In the genomic region with DNA sequence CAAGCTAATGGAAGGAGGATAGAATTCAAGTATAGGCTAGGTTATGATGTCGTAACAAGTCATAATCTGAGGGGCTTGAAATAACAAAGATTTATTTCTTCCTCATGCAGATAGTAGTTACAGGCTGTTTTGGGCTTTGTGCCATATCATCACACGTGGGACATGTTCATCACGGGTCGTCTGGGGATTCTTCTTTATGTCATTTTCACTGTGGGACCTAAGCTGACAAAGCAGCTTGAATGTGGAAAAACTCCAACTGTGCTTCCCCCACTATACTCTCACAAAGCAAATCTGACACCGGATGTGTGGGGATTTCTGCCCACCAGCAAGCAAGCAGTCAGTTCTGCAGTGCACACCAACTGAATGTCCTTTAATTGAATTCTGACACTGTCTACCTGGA, we compare ENCODE assay signal across 14 cellular contexts.
DNase-seq lines count a peak whose midpoint lies in the region; ATAC-seq and TF ChIP-seq lines count a peak whose summit lies in the region.
"Had no signal": no experiment of that assay in that cellular context is flagged by ENCODE, and none has a peak within 500 bp of the region (broad histone marks: within the 10 kb centered on the region; RNA-seq: fewer than 3 reads in every experiment).

No MANE protein-coding gene starts in this region.

- no peaks in the 10 kb centered on the region for H4K20me1 ChIP-seq in HCT116 (ENCODE audit: insufficient read depth)
- H4K20me1 ChIP-seq in PC-3 (ENCODE audit: low read length), result no peaks in the 10 kb centered on the region
- H4K20me1 ChIP-seq: BLaER1 treated with 17β-estradiol and CSF1 and Interleukin-3, amounts not matched to agents 10 nM and 100 nM had no signal

- no peak for TF ChIP-seq RAD21 in HCT116 (IDR thresholded peaks at IDR 0.05; ENCODE audit: low read depth)

- H3K4me3 ChIP-seq in HCT116 (replicated peaks in 1 of 2; ENCODE audit: low read depth in 1 of 2, low read length in 2 of 2) (no peak overlapping the region), PC-3 (ENCODE audit: low read length) (no peak overlapping the region), tibial artery (no peak overlapping the region)
- H3K4me3 ChIP-seq: BLaER1 treated with 17β-estradiol and CSF1 and Interleukin-3, amounts not matched to agents 10 nM and 100 nM; SJSA1 had no signal

- TF ChIP-seq CTCF in HCT116 (IDR thresholded peaks at IDR 0.05 in 2 of 3, conservative IDR thresholded peaks at IDR 0.05 in 1 of 3; ENCODE audit: borderline replicate concordance in 1 of 3, insufficient read depth in 1 of 3, low read depth in 2 of 3, low read length in 2 of 3) (no peak), PC-3 (conservative IDR thresholded peaks at IDR 0.05; ENCODE audit: low read depth, low read length) (no peak), tibial artery (IDR thresholded peaks at IDR 0.05) (no peak)

- H3K27me3 ChIP-seq in HCT116 (ENCODE audit: insufficient read depth, low read length) (no peaks in the 10 kb centered on the region), PC-3 (ENCODE audit: low read length) (no peaks in the 10 kb centered on the region), tibial artery (no peaks in the 10 kb centered on the region)
- H3K27me3 ChIP-seq: BLaER1 treated with 17β-estradiol and CSF1 and Interleukin-3, amounts not matched to agents 10 nM and 100 nM; SJSA1 had no signal

- H3K9me2 ChIP-seq in HCT116 (ENCODE audit: insufficient read depth) (no peaks in the 10 kb centered on the region), PC-3 (replicated peaks; ENCODE audit: low read length) (no peaks in the 10 kb centered on the region)

- H3K4me1 ChIP-seq in HCT116 (ENCODE audit: control insufficient read depth in 1 of 2, insufficient read depth in 2 of 2, low read length in 2 of 2) (peaks cover 14 to 49% of the 10 kb centered on the region in 2 experiments), PC-3 (ENCODE audit: insufficient read depth, low read length) (peaks cover 62% of the 10 kb centered on the region), tibial artery (peaks cover 0 to 88% (median 34%) of the 10 kb centered on the region in 4 donors)
- H3K4me1 ChIP-seq: BLaER1 treated with 17β-estradiol and CSF1 and Interleukin-3, amounts not matched to agents 10 nM and 100 nM had no signal

- ATAC-seq in HCT116, result no peak
- no peak for ATAC-seq in PC-3
- no peak for ATAC-seq in GM18867 (IDR thresholded peaks at IDR 0.05; ENCODE audit: unreplicated experiment)

- intact Hi-C loops in HCT116 (cut with micrococcal nuclease) (no loop called here), PC-3 (cut with micrococcal nuclease) (loop anchor here (2.0 to 5.0 kb wide), 2 partner anchors 33 to 81 kb away; no protein-coding TSS in a partner anchor), tibial artery (cut with DNase I; ENCODE audit: low total_unique reads) (loop anchor here (10.0 kb wide), 1 partner anchor 143 kb away; no protein-coding TSS in a partner anchor)

- CTCF ChIA-PET in HCT116 (lab: Charles Lee) (no interaction called here), PC-3 (lab: Charles Lee) (no interaction called here)

- H3K4me2 ChIP-seq in HCT116 (ENCODE audit: low read length) (0 out of 2 replicates have a peak overlapping the region, but pooled peaks have one; percentile 58), PC-3 (ENCODE audit: low read length) (0 out of 2 replicates have a peak overlapping the region, but pooled peaks have one; percentile 66)
- H3K4me2 ChIP-seq: BLaER1 treated with 17β-estradiol and CSF1 and Interleukin-3, amounts not matched to agents 10 nM and 100 nM had no signal

- no peak for DNase-seq in HCT116 (ENCODE audit: low read depth, low spot score)
- DNase-seq in PC-3, result no peak
- DNase-seq in dermis microvascular lymphatic vessel endothelial cell (ENCODE audit: low read depth in 2 of 2), result peak; percentile 52 to 68
- no peak for DNase-seq in tibial artery
- no peak for DNase-seq in NCI-H446 (lab: John Stamatoyannopoulos, UW)
- DNase-seq in NK-92 (lab: John Stamatoyannopoulos, UW; ENCODE audit: unreplicated experiment), result no peak
- DNase-seq: HCEC 1CT, NCI-H146, NCI-H2081 treated with DMSO at 0.1 percent for 48 hours, NCI-H226, NCI-H526 treated with DMSO at 0.1 percent for 48 hours had no signal

- H3K27ac ChIP-seq in HCT116 (ENCODE audit: low read depth, low read length) (no peak overlapping the region), PC-3 (ENCODE audit: low read length) (peak overlapping the region; percentile 98), tibial artery (peak overlapping the region; percentile 74 to 77)
- H3K27ac ChIP-seq: BLaER1 treated with 17β-estradiol and CSF1 and Interleukin-3, amounts not matched to agents 10 nM and 100 nM; SJSA1 had no signal

- POLR2A ChIA-PET in HCT116 (lab: Charles Lee) (no interaction called here), PC-3 (lab: Charles Lee; ENCODE audit: unreplicated experiment) (no interaction called here)

- H2AFZ ChIP-seq in HCT116 (ENCODE audit: low read depth, low read length, poor library complexity, severe bottlenecking) (no peak overlapping the region), PC-3 (ENCODE audit: low read length) (no peak overlapping the region)

- RAD21 ChIA-PET in HCT116 (lab: Charles Lee; ENCODE audit: low non-redundant PET in 1 of 2, low total read pairs in 2 of 2, uncharacterized antibody in 2 of 2, unreplicated experiment in 2 of 2), result no interaction called here

- H3K79me2 ChIP-seq in HCT116 (ENCODE audit: insufficient read depth, low read length) (no peaks in the 10 kb centered on the region), PC-3 (ENCODE audit: low read length) (no peaks in the 10 kb centered on the region)

- BruUV-seq in HCT116 (replicated peaks; lab: Mats Ljungman, UMichigan), result no TSS peak
- BruUV-seq in PC-3 (replicated peaks; lab: Mats Ljungman, UMichigan), result no TSS peak

- H3F3A ChIP-seq in PC-3 (ENCODE audit: low read length, unreplicated experiment), result peaks cover 8% of the 10 kb centered on the region

- no peak overlapping the region for H3K9ac ChIP-seq in HCT116 (ENCODE audit: low read length)
- H3K9ac ChIP-seq in PC-3 (ENCODE audit: low read length), result peak overlapping the region; percentile 77; the same call in 1 of the 2 replicates
- H3K9ac ChIP-seq: BLaER1 treated with 17β-estradiol and CSF1 and Interleukin-3, amounts not matched to agents 10 nM and 100 nM had no signal

- H3K36me3 ChIP-seq in HCT116 (ENCODE audit: control insufficient read depth in 1 of 2, insufficient read depth in 2 of 2, low read length in 2 of 2) (no peaks in the 10 kb centered on the region), PC-3 (ENCODE audit: low read depth, low read length) (no peaks in the 10 kb centered on the region), tibial artery (no peaks in the 10 kb centered on the region)
- H3K36me3 ChIP-seq: BLaER1 treated with 17β-estradiol and CSF1 and Interleukin-3, amounts not matched to agents 10 nM and 100 nM; SJSA1 had no signal

- no peak for TF ChIP-seq POLR2A in HCT116 (IDR thresholded peaks at IDR 0.05; ENCODE audit: borderline replicate concordance, extremely low read depth, insufficient read depth, insufficient read length)

- no peaks in the 10 kb centered on the region for H3K9me3 ChIP-seq in HCT116 (ENCODE audit: control insufficient read depth in 1 of 2, insufficient read depth in 1 of 2, low read depth in 1 of 2, low read length in 2 of 2)
- no peaks in the 10 kb centered on the region for H3K9me3 ChIP-seq in PC-3 (ENCODE audit: low read length)
- H3K9me3 ChIP-seq in tibial artery, result no peaks in the 10 kb centered on the region
- H3K9me3 ChIP-seq: BLaER1 treated with 17β-estradiol and CSF1 and Interleukin-3, amounts not matched to agents 10 nM and 100 nM; SJSA1 had no signal

TF ChIP-seq in HCT116, 20 proteins besides CTCF, POLR2A, EP300 and RAD21 (continues in another document):
- TF ChIP-seq TCF7L2 (IDR thresholded peaks at IDR 0.05; ENCODE audit: borderline replicate concordance, extremely low read depth, insufficient read depth, insufficient read length) (no peak), EZH2phosphoT487 (IDR thresholded peaks at IDR 0.05; ENCODE audit: borderline replicate concordance) (no peak), EGR1 (IDR thresholded peaks at IDR 0.05; ENCODE audit: low read depth) (no peak), FOSL1 (IDR thresholded peaks at IDR 0.05; ENCODE audit: low read depth) (no peak), YY1 (IDR thresholded peaks at IDR 0.05; ENCODE audit: extremely low read depth, insufficient replicate concordance, low read depth, low read length) (no peak)
- TF ChIP-seq, protein P1, sequence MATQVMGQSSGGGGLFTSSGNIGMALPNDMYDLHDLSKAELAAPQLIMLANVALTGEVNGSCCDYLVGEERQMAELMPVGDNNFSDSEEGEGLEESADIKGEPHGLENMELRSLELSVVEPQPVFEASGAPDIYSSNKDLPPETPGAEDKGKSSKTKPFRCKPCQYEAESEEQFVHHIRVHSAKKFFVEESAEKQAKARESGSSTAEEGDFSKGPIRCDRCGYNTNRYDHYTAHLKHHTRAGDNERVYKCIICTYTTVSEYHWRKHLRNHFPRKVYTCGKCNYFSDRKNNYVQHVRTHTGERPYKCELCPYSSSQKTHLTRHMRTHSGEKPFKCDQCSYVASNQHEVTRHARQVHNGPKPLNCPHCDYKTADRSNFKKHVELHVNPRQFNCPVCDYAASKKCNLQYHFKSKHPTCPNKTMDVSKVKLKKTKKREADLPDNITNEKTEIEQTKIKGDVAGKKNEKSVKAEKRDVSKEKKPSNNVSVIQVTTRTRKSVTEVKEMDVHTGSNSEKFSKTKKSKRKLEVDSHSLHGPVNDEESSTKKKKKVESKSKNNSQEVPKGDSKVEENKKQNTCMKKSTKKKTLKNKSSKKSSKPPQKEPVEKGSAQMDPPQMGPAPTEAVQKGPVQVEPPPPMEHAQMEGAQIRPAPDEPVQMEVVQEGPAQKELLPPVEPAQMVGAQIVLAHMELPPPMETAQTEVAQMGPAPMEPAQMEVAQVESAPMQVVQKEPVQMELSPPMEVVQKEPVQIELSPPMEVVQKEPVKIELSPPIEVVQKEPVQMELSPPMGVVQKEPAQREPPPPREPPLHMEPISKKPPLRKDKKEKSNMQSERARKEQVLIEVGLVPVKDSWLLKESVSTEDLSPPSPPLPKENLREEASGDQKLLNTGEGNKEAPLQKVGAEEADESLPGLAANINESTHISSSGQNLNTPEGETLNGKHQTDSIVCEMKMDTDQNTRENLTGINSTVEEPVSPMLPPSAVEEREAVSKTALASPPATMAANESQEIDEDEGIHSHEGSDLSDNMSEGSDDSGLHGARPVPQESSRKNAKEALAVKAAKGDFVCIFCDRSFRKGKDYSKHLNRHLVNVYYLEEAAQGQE (IDR thresholded peaks at IDR 0.05; ENCODE audit: low read depth), result no peak

Comparison
In these comparisons a context has a peak if more than half of its experiments do, and no peak if none do; other contexts are left out.
1. DNase-seq: peak in dermis microvascular lymphatic vessel endothelial cell (2 of 2); none in HCT116 (single experiment), PC-3 (single experiment), tibial artery (0 of 2), NCI-H446 (0 of 2) and NK-92 (single experiment).